In genomic region chr1:59410457-59410856, GRCh38 we compare ENCODE assay signal across 28 cellular contexts.
DNase-seq lines count a peak whose midpoint lies in the region; ATAC-seq, FAIRE-seq and TF ChIP-seq lines count a peak whose summit lies in the region.
"Had no signal": no experiment of that assay in that cellular context is flagged by ENCODE, and none has a peak within 500 bp of the region (broad histone marks: within the 10 kb centered on the region; RNA-seq: fewer than 3 reads in every experiment).

No MANE protein-coding gene starts in this region.

- POLR2A ChIA-PET in GM12878 (lab: Charles Lee) = no interaction called here

- peaks cover 3% of the 10 kb centered on the region for H3K36me3 Mint-ChIP-seq in endodermal cell (ENCODE audit: low read depth)
- H3K36me3 Mint-ChIP-seq in Calu3 (ENCODE audit: insufficient read depth, unreplicated experiment) = no peaks in the 10 kb centered on the region
- H3K36me3 Mint-ChIP-seq: natural killer cell had no signal

- H3K9me3 ChIP-seq in GM12878 (replicated peaks; ENCODE audit: control insufficient read depth, insufficient read depth, low read length) (no peaks in the 10 kb centered on the region), endodermal cell (ENCODE audit: control insufficient read depth, low read length) (peaks cover 13% of the 10 kb centered on the region)
- H3K9me3 ChIP-seq: colonic mucosa, mucosa of descending colon, suprapubic skin, upper lobe of right lung had no signal

- no peak for TF ChIP-seq CTCF in GM12878 (IDR thresholded peaks at IDR 0.05 in 2 of 3, conservative IDR thresholded peaks at IDR 0.05 in 1 of 3; ENCODE audit: control insufficient read depth in 2 of 3, extremely low read depth in 1 of 3, insufficient read depth in 1 of 3, low read depth in 3 of 3, low read length in 3 of 3)
- TF ChIP-seq CTCF in endodermal cell (conservative IDR thresholded peaks at IDR 0.05) = no peak
- no peak for TF ChIP-seq CTCF in Calu3 (IDR thresholded peaks at IDR 0.05; ENCODE audit: unreplicated experiment)

- SMC1A ChIA-PET in GM12878 (lab: Charles Lee; ENCODE audit: uncharacterized antibody, unreplicated experiment) = interaction anchor here (1.5 kb wide), 1 partner anchor 264 kb away, joined by 3 read pairs; no protein-coding TSS in a partner anchor

- H3K27ac Mint-ChIP-seq in endodermal cell (no peak overlapping the region), Calu3 (ENCODE audit: unreplicated experiment) (no peak overlapping the region)
- H3K27ac Mint-ChIP-seq: activated CD8-positive, alpha-beta memory T cell treated with anti-CD3 and anti-CD28 coated beads, Interleukin-2, amount 10 ng/mL, durations not matched to agents 7 days and 5 days; natural killer cell had no signal

- peak overlapping the region; percentile 60; the same call in 1 of the 2 replicates for H3K27ac ChIP-seq in GM12878 (ENCODE audit: control insufficient read depth, insufficient read depth)
- H3K27ac ChIP-seq in endodermal cell (ENCODE audit: low read depth, low read length) = no peak overlapping the region
- H3K27ac ChIP-seq: BLaER1 treated with 17β-estradiol and CSF1 and Interleukin-3, amounts not matched to agents 10 nM and 100 nM; colonic mucosa; suprapubic skin; upper lobe of right lung had no signal

- ATAC-seq in GM18519 (IDR thresholded peaks at IDR 0.05; ENCODE audit: low FRiP score, unreplicated experiment) (peak; percentile 17), GM19463 (IDR thresholded peaks at IDR 0.05; ENCODE audit: unreplicated experiment) (peak; percentile 55), HG03354 (IDR thresholded peaks at IDR 0.05; ENCODE audit: poor library complexity, severe bottlenecking, unreplicated experiment) (peak; percentile 35), GM12878 (peak; percentile 13; the same call in 2 of the 3 replicates)
- ATAC-seq: activated CD8-positive, alpha-beta memory T cell treated with anti-CD3 and anti-CD28 coated beads, Interleukin-2, amount 10 ng/mL, durations not matched to agents 7 days and 5 days; activated T-cell treated with anti-CD3 and anti-CD28 coated beads, Interleukin-2, amount 50 U/mL, for 4 hours; left colon; mucosa of descending colon; natural killer cell; PC-3; upper lobe of right lung had no signal

- 60% methylated on average over 2 of the region's 2 CpGs for WGBS in GM12878 (ENCODE audit: insufficient coverage, insufficient replicate concordance, low lambda C conversion rate, missing lambda C conversion rate)
- WGBS in endodermal cell (ENCODE audit: insufficient coverage in 1 of 2, insufficient read length in 1 of 2), 2 experiments = 100% methylated on average over 1 of the region's 2 CpGs; no CpG with 5 or more reads in 1 of the 2 experiments

- H2AFZ ChIP-seq in GM12878 (ENCODE audit: control insufficient read depth, low read depth, low read length) = no peak overlapping the region

- in situ Hi-C loops in GM12878 (cut with MboI) = no loop called here

- no peak for TF ChIP-seq RAD21 in GM12878 (IDR thresholded peaks at IDR 0.05; ENCODE audit: insufficient read depth, low read depth, low read length)

- H3K36me3 ChIP-seq in GM12878 (ENCODE audit: control insufficient read depth in 2 of 2, insufficient read depth in 2 of 2, low read length in 1 of 2) (no peaks in the 10 kb centered on the region), endodermal cell (ENCODE audit: control insufficient read depth, insufficient read depth, low read length) (no peaks in the 10 kb centered on the region)
- H3K36me3 ChIP-seq: BLaER1 treated with 17β-estradiol and CSF1 and Interleukin-3, amounts not matched to agents 10 nM and 100 nM; colonic mucosa; suprapubic skin; upper lobe of right lung had no signal

- H3K4me1 Mint-ChIP-seq in endodermal cell (peaks cover 10% of the 10 kb centered on the region), Calu3 (ENCODE audit: low read depth, unreplicated experiment) (no peaks in the 10 kb centered on the region)

- BruUV-seq in GM12878 (replicated peaks; lab: Mats Ljungman, UMichigan) (no TSS peak), Calu3 (replicated peaks; lab: Mats Ljungman, UMichigan) (no TSS peak)

- intact Hi-C loops in GM12878 (cut with micrococcal nuclease; ENCODE audit: unreplicated experiment) (no loop called here), Calu3 (cut with micrococcal nuclease; ENCODE audit: unreplicated experiment) (no loop called here)

- H3K27me3 Mint-ChIP-seq in endodermal cell (ENCODE audit: insufficient read depth) (no peaks in the 10 kb centered on the region), Calu3 (ENCODE audit: unreplicated experiment) (no peaks in the 10 kb centered on the region)
- H3K27me3 Mint-ChIP-seq: activated CD8-positive, alpha-beta memory T cell treated with anti-CD3 and anti-CD28 coated beads, Interleukin-2, amount 10 ng/mL, durations not matched to agents 7 days and 5 days had no signal

- H3K4me3 ChIP-seq in GM12878 (no peak overlapping the region), endodermal cell (ENCODE audit: low read length) (no peak overlapping the region)
- H3K4me3 ChIP-seq: BLaER1 treated with 17β-estradiol and CSF1 and Interleukin-3, amounts not matched to agents 10 nM and 100 nM; colonic mucosa; mucosa of descending colon; suprapubic skin; upper lobe of right lung had no signal

- RAD21 ChIA-PET in GM12878 (lab: Charles Lee; ENCODE audit: unreplicated experiment) = no interaction called here

- no peak overlapping the region for H3K4me3 Mint-ChIP-seq in endodermal cell
- no peak overlapping the region for H3K4me3 Mint-ChIP-seq in Calu3 (ENCODE audit: low read depth, unreplicated experiment)
- H3K4me3 Mint-ChIP-seq: activated CD8-positive, alpha-beta memory T cell treated with anti-CD3 and anti-CD28 coated beads, Interleukin-2, amount 10 ng/mL, durations not matched to agents 7 days and 5 days; activated T-cell treated with anti-CD3 and anti-CD28 coated beads, Interleukin-2, amount 50 U/mL, for 4 hours; natural killer cell had no signal

- TF ChIP-seq EP300 in GM12878 (IDR thresholded peaks at IDR 0.05; ENCODE audit: borderline replicate concordance in 1 of 2, control insufficient read depth in 1 of 2, low read depth in 2 of 2, low read length in 2 of 2) = no peak

- peaks cover 21% of the 10 kb centered on the region for H3K4me1 ChIP-seq in GM12878 (ENCODE audit: control insufficient read depth, insufficient read depth, low read length)
- no peaks in the 10 kb centered on the region for H3K4me1 ChIP-seq in endodermal cell (ENCODE audit: control insufficient read depth, insufficient read depth, low read length)
- H3K4me1 ChIP-seq: colonic mucosa had no signal

- CTCF ChIA-PET in GM12878 (lab: Yijun Ruan, JAX) = no interaction called here
- CTCF ChIA-PET in Calu3 (lab: Charles Lee) = no interaction called here

- no peak for TF ChIP-seq POLR2A in GM12878 (IDR thresholded peaks at IDR 0.05; ENCODE audit: low read depth, low read length)

- no peak overlapping the region for H3K4me2 ChIP-seq in GM12878 (ENCODE audit: control insufficient read depth, insufficient read depth)
- H3K4me2 ChIP-seq: BLaER1 treated with 17β-estradiol and CSF1 and Interleukin-3, amounts not matched to agents 10 nM and 100 nM had no signal

- no peaks in the 10 kb centered on the region for H4K20me1 ChIP-seq in GM12878 (ENCODE audit: control insufficient read depth, insufficient read depth)
- H4K20me1 ChIP-seq: BLaER1 treated with 17β-estradiol and CSF1 and Interleukin-3, amounts not matched to agents 10 nM and 100 nM had no signal

- H3K9me3 Mint-ChIP-seq in endodermal cell (peaks cover 16% of the 10 kb centered on the region), Calu3 (ENCODE audit: low read depth, unreplicated experiment) (no peaks in the 10 kb centered on the region)
- H3K9me3 Mint-ChIP-seq: activated T-cell treated with anti-CD3 and anti-CD28 coated beads, Interleukin-2, amount 50 U/mL, for 4 hours; natural killer cell had no signal

- no peaks in the 10 kb centered on the region for H3K79me2 ChIP-seq in GM12878 (ENCODE audit: control insufficient read depth, insufficient read depth, low read length)

- H3K9ac ChIP-seq in GM12878 (ENCODE audit: control insufficient read depth, insufficient read depth, low read length) (no peak overlapping the region), endodermal cell (ENCODE audit: extremely low read depth, low read length, poor library complexity, severe bottlenecking) (no peak overlapping the region)
- H3K9ac ChIP-seq: BLaER1 treated with 17β-estradiol and CSF1 and Interleukin-3, amounts not matched to agents 10 nM and 100 nM had no signal

- H3K27me3 ChIP-seq in GM12878 (replicated peaks in 1 of 2; ENCODE audit: control insufficient read depth in 2 of 2, insufficient read depth in 2 of 2, low read length in 1 of 2) (no peaks in the 10 kb centered on the region), endodermal cell (ENCODE audit: control insufficient read depth, insufficient read depth, low read length, poor library complexity, severe bottlenecking) (no peaks in the 10 kb centered on the region)
- H3K27me3 ChIP-seq: BLaER1 treated with 17β-estradiol and CSF1 and Interleukin-3, amounts not matched to agents 10 nM and 100 nM; colonic mucosa; suprapubic skin; upper lobe of right lung had no signal

- no peak for FAIRE-seq in GM12878 (lab: Jason Lieb, UNC)
- FAIRE-seq: TTC549 had no signal

- DNase-seq in GM12878 (ENCODE audit: low read depth, low spot score) = no peak
- no peak for DNase-seq in endodermal cell
- no peak for DNase-seq in NCI-H2227 treated with DMSO at 0.1 percent for 48 hours (lab: John Stamatoyannopoulos, UW)
- DNase-seq in HT-29 (ENCODE audit: low spot score) = no peak
- DNase-seq in Calu3 = no peak
- DNase-seq: activated CD8-positive, alpha-beta memory T cell treated with anti-CD3 and anti-CD28 coated beads, Interleukin-2, amount 10 ng/mL, durations not matched to agents 7 days and 5 days; activated naive CD4-positive, alpha-beta T cell treated with Interleukin-2 at 50 U/mL for 16 hours; activated T-cell treated with anti-CD3 and anti-CD28 coated beads, Interleukin-2, amount 50 U/mL, for 4 hours; colonic mucosa; effector memory CD4-positive, alpha-beta T cell; glutamatergic neuron; HCEC 1CT; KG1; left colon; mucosa of descending colon; natural killer cell; NCI-H1436 treated with DMSO at 0.1 percent for 48 hours; NCI-H446 treated with DMSO at 0.1 percent for 48 hours; PC-3; retina; stimulated activated naive CD4-positive, alpha-beta T cell treated with Interleukin-2 at 50 U/mL for 16 hours; upper lobe of right lung had no signal

TF ChIP-seq in GM12878, 131 proteins besides CTCF, POLR2A, EP300 and RAD21:
- TF ChIP-seq CEBPB (IDR thresholded peaks at IDR 0.05; ENCODE audit: borderline replicate concordance in 1 of 2, low read depth in 2 of 2, low read length in 2 of 2) = no peak
- peak; percentile 25; the same call in 1 of the 2 replicates for TF ChIP-seq SPI1 (IDR thresholded peaks at IDR 0.05; ENCODE audit: borderline replicate concordance, insufficient read depth, low read depth, low read length)
- TF ChIP-seq WRNIP1 (IDR thresholded peaks at IDR 0.05; ENCODE audit: borderline replicate concordance, low read depth, low read length) = no peak
